7 cellular contexts compared by ENCODE assay signal in the genomic region with DNA sequence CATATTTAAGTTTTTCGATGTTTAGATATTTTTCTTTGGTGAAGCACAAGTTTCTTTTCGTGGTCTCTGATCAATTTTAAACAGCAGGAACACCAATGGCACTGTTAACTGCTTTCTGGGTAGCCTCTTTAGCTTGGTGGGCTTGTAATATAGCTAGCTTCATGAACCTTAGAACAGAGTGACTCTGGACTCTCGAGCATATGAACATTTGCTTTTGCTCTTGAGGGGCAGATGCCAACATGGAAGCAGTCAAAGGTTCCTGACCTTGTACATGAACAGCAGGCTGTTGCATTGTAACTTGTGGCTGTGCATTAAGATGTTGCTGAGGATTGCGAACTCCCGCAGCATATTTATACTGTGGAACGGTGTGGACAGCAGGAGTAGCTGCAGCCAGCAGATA. TPM values are rescaled to one million over a fixed set of nuclear protein-coding genes. Genes with fewer than 3 reads are reported as not detected.
DNase-seq lines count a peak whose midpoint lies in the region; ATAC-seq, FAIRE-seq and TF ChIP-seq lines count a peak whose summit lies in the region.
"Not testable (repeated sequence)": the region's sequence is repeated elsewhere in the genome, so short reads cannot be mapped to it uniquely, and the experiment has no call there.

No MANE protein-coding gene starts in this region.

- H3K18ac ChIP-seq in H1 (ENCODE audit: extremely low read depth, low read length), result not testable (repeated sequence)

- 87% methylated on average over 6 of the region's 6 CpGs; no CpG with 5 or more reads in 1 of the 2 experiments for WGBS in H1 (ENCODE audit: extremely low coverage in 1 of 2, insufficient coverage in 1 of 2, insufficient read length in 1 of 2, insufficient replicate concordance in 2 of 2, low coverage in 1 of 2, low lambda C conversion rate in 2 of 2, missing lambda C conversion rate in 1 of 2), 2 experiments

- H3K23me2 ChIP-seq in H1 (ENCODE audit: low read depth, low read length), result not testable (repeated sequence)

- H3K4me1 ChIP-seq in DND-41 (ENCODE audit: insufficient read depth, low read length) (peaks cover 34% of the 10 kb centered on the region), OCI-LY1 (ENCODE audit: insufficient read depth, low read length, severe bottlenecking) (peaks cover 37% of the 10 kb centered on the region)
- H3K4me1 ChIP-seq in H1 (replicated peaks in 1 of 4; ENCODE audit: control insufficient read depth in 3 of 4, insufficient read depth in 4 of 4, low read length in 3 of 4), result not testable (repeated sequence)

- H3K4me3 Mint-ChIP-seq in activated CD8-positive, alpha-beta T cell treated with anti-CD3 and anti-CD28 coated beads for 36 hours, result peak overlapping the region; percentile 19
- not testable (repeated sequence) for H3K4me3 Mint-ChIP-seq in progenitor cell of endocrine pancreas (ENCODE audit: low read depth)

- intact Hi-C loops in activated CD8-positive, alpha-beta T cell treated with anti-CD3 and anti-CD28 coated beads for 36 hours (cut with micrococcal nuclease), result loop anchor here (10.0 kb wide), 2 partner anchors 68 to 508 kb away; no protein-coding TSS in a partner anchor

- H3K4me2 ChIP-seq in DND-41 (ENCODE audit: insufficient read depth, low read length) (peak overlapping the region; percentile 42; the same call in 1 of the 2 replicates), OCI-LY1 (ENCODE audit: low read length) (peak overlapping the region; percentile 27; the same call in 1 of the 2 replicates)
- H3K4me2 ChIP-seq in H1 (ENCODE audit: insufficient read depth in 1 of 2, low read depth in 2 of 2, low read length in 2 of 2), result not testable (repeated sequence)

- not testable (repeated sequence) for TF ChIP-seq POLR2A in H1 (IDR thresholded peaks at IDR 0.05; ENCODE audit: control extremely low read depth in 1 of 2, low read depth in 2 of 2, low read length in 2 of 2)

- H3K9ac ChIP-seq in DND-41 (ENCODE audit: low read depth, low read length); OCI-LY1 (ENCODE audit: low read length); H1 (replicated peaks in 1 of 4; ENCODE audit: extremely low read depth in 1 of 4, low read depth in 3 of 4, low read length in 3 of 4): not testable (repeated sequence)

- FAIRE-seq in H1 (lab: Jason Lieb, UNC), result not testable (repeated sequence)

- H3K4me1 Mint-ChIP-seq in activated CD8-positive, alpha-beta T cell treated with anti-CD3 and anti-CD28 coated beads for 36 hours (ENCODE audit: low read depth), result peaks cover 43% of the 10 kb centered on the region
- H3K4me1 Mint-ChIP-seq in progenitor cell of endocrine pancreas (ENCODE audit: low read depth), result peaks cover 28% of the 10 kb centered on the region

- H3K56ac ChIP-seq in H1 (replicated peaks; ENCODE audit: insufficient read length, low read depth, low read length), result not testable (repeated sequence)

- peak overlapping the region; percentile 40 for H3K27ac Mint-ChIP-seq in activated CD8-positive, alpha-beta T cell treated with anti-CD3 and anti-CD28 coated beads for 36 hours
- peak overlapping the region; percentile 23 to 70 for H3K27ac Mint-ChIP-seq in activated naive CD4-positive, alpha-beta T cell treated with anti-CD3 and anti-CD28 coated beads, Interleukin-2, amount 50 U/mL, for 72 hours
- peak overlapping the region; percentile 85 for H3K27ac Mint-ChIP-seq in progenitor cell of endocrine pancreas

- H2BK20ac ChIP-seq in H1 (ENCODE audit: low read length), result not testable (repeated sequence)

- H3K79me2 ChIP-seq in DND-41 (ENCODE audit: insufficient read depth, low read length), result peaks cover 93% of the 10 kb centered on the region
- peaks cover 86% of the 10 kb centered on the region for H3K79me2 ChIP-seq in OCI-LY1 (ENCODE audit: insufficient read depth, low read length)
- H3K79me2 ChIP-seq in H1 (ENCODE audit: control insufficient read depth in 1 of 2, insufficient read depth in 2 of 2, low read length in 2 of 2), result peaks cover 24 to 85% of the 10 kb centered on the region in 2 experiments

- not testable (repeated sequence) for H3K9me3 Mint-ChIP-seq in activated CD8-positive, alpha-beta T cell treated with anti-CD3 and anti-CD28 coated beads for 36 hours; activated naive CD4-positive, alpha-beta T cell treated with anti-CD3 and anti-CD28 coated beads, Interleukin-2, amount 50 U/mL, for 72 hours; progenitor cell of endocrine pancreas (ENCODE audit: low read depth)

- H3K36me3 Mint-ChIP-seq in activated CD8-positive, alpha-beta T cell treated with anti-CD3 and anti-CD28 coated beads for 36 hours (ENCODE audit: low read depth), result peaks cover 46% of the 10 kb centered on the region
- peaks cover 15 to 33% of the 10 kb centered on the region in 2 donors for H3K36me3 Mint-ChIP-seq in activated naive CD4-positive, alpha-beta T cell treated with anti-CD3 and anti-CD28 coated beads, Interleukin-2, amount 50 U/mL, for 72 hours
- H3K36me3 Mint-ChIP-seq in progenitor cell of endocrine pancreas (ENCODE audit: insufficient read depth), result peaks cover 21% of the 10 kb centered on the region

- not testable (repeated sequence) for H2BK15ac ChIP-seq in H1 (ENCODE audit: low read length)

- peaks cover 70% of the 10 kb centered on the region for H4K20me1 ChIP-seq in DND-41 (ENCODE audit: insufficient read depth, low read length)
- not testable (repeated sequence) for H4K20me1 ChIP-seq in OCI-LY1 (ENCODE audit: insufficient read depth, low read length); H1 (replicated peaks in 1 of 2; ENCODE audit: control insufficient read depth in 1 of 2, insufficient read depth in 2 of 2, low read length in 2 of 2)

- not testable (repeated sequence) for ATAC-seq in DND-41 (ENCODE audit: insufficient read depth, low read depth); activated CD8-positive, alpha-beta T cell treated with anti-CD3 and anti-CD28 coated beads for 36 hours; activated naive CD4-positive, alpha-beta T cell treated with anti-CD3 and anti-CD28 coated beads, Interleukin-2, amount 50 U/mL, for 72 hours

- peaks cover 66% of the 10 kb centered on the region for H3K36me3 ChIP-seq in DND-41 (ENCODE audit: insufficient read depth, low read length)
- peaks cover 57% of the 10 kb centered on the region for H3K36me3 ChIP-seq in OCI-LY1 (ENCODE audit: insufficient read depth, low read length)
- H3K36me3 ChIP-seq in H1 (ENCODE audit: control insufficient read depth in 2 of 4, insufficient read depth in 4 of 4, low read length in 3 of 4), result peaks cover 5 to 21% (median 16%) of the 10 kb centered on the region in 4 experiments; a peak in 6 of 8 replicates

- H3K4me3 ChIP-seq in DND-41 (ENCODE audit: low read depth in 1 of 2, low read length in 2 of 2), result peak overlapping the region in 1 of 2 experiments; percentile 9; a peak in 1 of 4 replicates
- not testable (repeated sequence) for H3K4me3 ChIP-seq in OCI-LY1 (ENCODE audit: low read depth, low read length, poor library complexity, severe bottlenecking); H1 (ENCODE audit: extremely low read depth in 1 of 4, insufficient read depth in 2 of 4, low read depth in 3 of 4, low read length in 4 of 4)

- not testable (repeated sequence) for H2BK120ac ChIP-seq in H1 (replicated peaks; ENCODE audit: low read depth, low read length)

- H2AK5ac ChIP-seq in H1 (ENCODE audit: low read depth, low read length), result not testable (repeated sequence)

- H3K27me3 Mint-ChIP-seq in activated CD8-positive, alpha-beta T cell treated with anti-CD3 and anti-CD28 coated beads for 36 hours; progenitor cell of endocrine pancreas: not testable (repeated sequence)

- not testable (repeated sequence) for H3K79me1 ChIP-seq in H1 (ENCODE audit: low read depth, low read length)

- not testable (repeated sequence) for H3K4ac ChIP-seq in H1 (replicated peaks; ENCODE audit: insufficient read length, low read depth, low read length)

- H3K27me3 ChIP-seq in DND-41 (ENCODE audit: insufficient read depth, low read length, poor library complexity); OCI-LY1 (ENCODE audit: insufficient read depth, low read length); H1 (replicated peaks in 1 of 4; ENCODE audit: control insufficient read depth in 3 of 4, extremely low read depth in 1 of 4, insufficient read depth in 3 of 4, low read length in 3 of 4): not testable (repeated sequence)

- H3K9me2 ChIP-seq in OCI-LY1 (ENCODE audit: low read depth, low read length), result not testable (repeated sequence)

- not testable (repeated sequence) for DNase-seq in DND-41; activated CD8-positive, alpha-beta T cell treated with anti-CD3 and anti-CD28 coated beads for 36 hours; activated naive CD4-positive, alpha-beta T cell treated with anti-CD3 and anti-CD28 coated beads, Interleukin-2, amount 50 U/mL, for 72 hours (ENCODE audit: low spot score in 2 of 2); H1 (ENCODE audit: low read depth in 1 of 2, low spot score in 2 of 2); progenitor cell of endocrine pancreas (ENCODE audit: low spot score, unreplicated experiment)
- DNase-seq in mesenteric fat pad (ENCODE audit: low spot score), result peak; percentile 12

- H2BK5ac ChIP-seq in H1 (ENCODE audit: low read depth, low read length), result not testable (repeated sequence)

- not testable (repeated sequence) for H3K23ac ChIP-seq in H1 (ENCODE audit: insufficient read length)

- H3K27ac ChIP-seq in DND-41 (ENCODE audit: low read length); OCI-LY1 (ENCODE audit: low read depth, low read length, poor library complexity, severe bottlenecking); H1 (ENCODE audit: low read depth, low read length): not testable (repeated sequence)

- H2BK12ac ChIP-seq in H1 (ENCODE audit: low read depth, low read length), result not testable (repeated sequence)

- not testable (repeated sequence) for H3F3A ChIP-seq in OCI-LY1 (ENCODE audit: insufficient read depth, low read length)

- H4K91ac ChIP-seq in H1 (replicated peaks; ENCODE audit: insufficient read length, low read length), result not testable (repeated sequence)

- CTCF ChIA-PET in activated CD8-positive, alpha-beta T cell treated with anti-CD3 and anti-CD28 coated beads for 36 hours (lab: Charles Lee), result not testable (repeated sequence)
- CTCF ChIA-PET in H1 (lab: Charles Lee; ENCODE audit: partially characterized antibody), result interaction anchor here (0.6 to 1.7 kb wide), 6 partner anchors 10 to 178 kb away, joined by 3 to 5 read pairs (median 4); no protein-coding TSS in a partner anchor

- TF ChIP-seq RAD21 in H1 (IDR thresholded peaks at IDR 0.05 in 1 of 2, conservative IDR thresholded peaks at IDR 0.05 in 1 of 2; ENCODE audit: low read depth in 2 of 2, low read length in 2 of 2), result not testable (repeated sequence)

- not testable (repeated sequence) for H3K9me3 ChIP-seq in DND-41 (ENCODE audit: insufficient read depth, low read length, severe bottlenecking); OCI-LY1 (ENCODE audit: low read length); H1 (ENCODE audit: insufficient read depth in 2 of 2, low read depth in 1 of 2, low read length in 1 of 2)

- POLR2A ChIA-PET in activated CD8-positive, alpha-beta T cell treated with anti-CD3 and anti-CD28 coated beads for 36 hours (lab: Charles Lee), result interaction anchor here (1.1 to 1.3 kb wide), 2 partner anchors 225 to 275 kb away, joined by 3 to 5 read pairs; partner anchors contain the start of gene UBE2K
- POLR2A ChIA-PET in H1 (lab: Charles Lee; ENCODE audit: partially characterized antibody), result interaction anchor here (0.9 to 1.5 kb wide), 3 partner anchors 75 to 447 kb away, joined by 3 to 4 read pairs (median 3); partner anchors contain the start of gene SMIM14

- 0 out of 2 replicates have a peak overlapping the region, but pooled peaks have one; percentile 66 for H4K8ac ChIP-seq in H1 (ENCODE audit: extremely low read depth, insufficient read depth, low read length)

- TF ChIP-seq EP300 in H1 (IDR thresholded peaks at IDR 0.05; ENCODE audit: borderline replicate concordance in 1 of 2, low read depth in 2 of 2, low read length in 2 of 2), result not testable (repeated sequence)

- H4K5ac ChIP-seq in H1 (ENCODE audit: insufficient read length, low read depth, low read length), result not testable (repeated sequence)

- not testable (repeated sequence) for H2AFZ ChIP-seq in DND-41 (ENCODE audit: low read depth, low read length); OCI-LY1 (ENCODE audit: low read length); H1 (ENCODE audit: low read length)

- TF ChIP-seq CTCF in DND-41 (IDR thresholded peaks at IDR 0.05; ENCODE audit: borderline replicate concordance, extremely low read depth, low read length, poor library complexity, severe bottlenecking); OCI-LY1 (IDR thresholded peaks at IDR 0.05; ENCODE audit: low read length); activated CD8-positive, alpha-beta T cell treated with anti-CD3 and anti-CD28 coated beads for 36 hours (IDR thresholded peaks at IDR 0.05); H1 (IDR thresholded peaks at IDR 0.05; ENCODE audit: control extremely low read depth in 1 of 3, insufficient read depth in 1 of 3, low read depth in 1 of 3, low read length in 3 of 3); progenitor cell of endocrine pancreas (IDR thresholded peaks at IDR 0.05; ENCODE audit: unreplicated experiment): not testable (repeated sequence)

- H3K14ac ChIP-seq in H1 (ENCODE audit: insufficient read length), result not testable (repeated sequence)

RNA-seq across cellular contexts. Expression of gene PDS5A, which starts 4.7 kb away (rescaled TPM):
- total RNA-seq in activated CD8-positive, alpha-beta T cell treated with anti-CD3 and anti-CD28 coated beads for 36 hours, result 100 to 1,000 TPM; 105 to 106 TPM
- total RNA-seq in activated naive CD4-positive, alpha-beta T cell treated with anti-CD3 and anti-CD28 coated beads, Interleukin-2, amount 50 U/mL, for 72 hours, result 100 to 1,000 TPM in 1 of 2 donors, 10 to 100 TPM in 1; 95.7 to 105 TPM
- 73.8 and 76.6 TPM in 2 replicates for total RNA-seq in H1 (2021; fragmentation: NEBNext Ultra II Directional; extraction: Animal tissue kit (Norgen Biotek cat#: 25700))
- 10.1 and 15.5 TPM in 2 replicates for polyA plus RNA-seq in H1 (2011; rRNA removed)
- polyA plus RNA-seq in H1 (2011; cell fraction: cytosol; rRNA removed), result 21.8 TPM
- polyA plus RNA-seq in H1 (2011; cell fraction: nucleus; rRNA removed), result 15.1 TPM
- polyA plus RNA-seq in H1 (2012, experiment 1 of 2), result 19.9 to 69.7 TPM (median 27.8 TPM) in 4 replicates
- 1.6 TPM for polyA plus RNA-seq in H1 (2012, experiment 2 of 2)
- 30.6 TPM for polyA plus RNA-seq in H1 (2013, experiment 1 of 2)
- polyA plus RNA-seq in H1 (2013, experiment 2 of 2), result 29.6 TPM
- 66.4 and 101 TPM in 2 replicates for polyA minus RNA-seq in H1 (2011; rRNA and poly(A)+ RNA removed)
- 82.9 TPM for polyA minus RNA-seq in H1 (2011; cell fraction: cytosol; rRNA and poly(A)+ RNA removed)
- polyA minus RNA-seq in H1 (2011; cell fraction: nucleus; rRNA and poly(A)+ RNA removed), result 150 TPM
- total RNA-seq in mesenteric fat pad (69.8 TPM), progenitor cell of endocrine pancreas (87.5 and 91.1 TPM in 2 replicates)
